ENCODE assay signal across 24 cellular contexts in genomic region chr12:124334976-124335375, GRCh38. TPM values are rescaled to one million over a fixed set of nuclear protein-coding genes. Genes with fewer than 3 reads are reported as not detected.
"Had no signal": no experiment of that assay in that cellular context is flagged by ENCODE, and none has a peak within 500 bp of the region (broad histone marks: within the 10 kb centered on the region; RNA-seq: fewer than 3 reads in every experiment).

No MANE protein-coding gene starts in this region.

- H3K27me3 ChIP-seq: brain microvascular endothelial cell, cardiac muscle cell, Peyer's patch had no signal

- H3K9me3 Mint-ChIP-seq: activated naive CD4-positive, alpha-beta T cell treated with anti-CD3 and anti-CD28 coated beads for 36 hours; activated T-cell treated with anti-CD3 and anti-CD28 coated beads, Interleukin-2, amount 50 U/mL, for 4 hours; T-helper 1 cell treated with Interleukin-12 subunit alpha and Interleukin-12 subunit beta and Interleukin-4 antibody, amounts not matched to agents 30 μg/mL and 1 μg/mL, for 36 hours; WTC11 had no signal

- H3K27ac ChIP-seq: brain microvascular endothelial cell, cardiac muscle cell, Peyer's patch had no signal

- DNase-seq: activated CD4-positive, alpha-beta T cell treated with anti-CD3 and anti-CD28 coated beads for 48 hours; activated CD4-positive, alpha-beta T cell treated with anti-CD3 and anti-CD28 coated beads, Interleukin-2, amount 50 U/mL, for 48 hours; activated CD4-positive, CD25-positive, alpha-beta regulatory T cell treated with anti-CD3 and anti-CD28 coated beads, Interleukin-2, amount 50 U/mL, for 72 hours; activated CD8-positive, alpha-beta memory T cell treated with anti-CD3 and anti-CD28 coated beads for 24 hours; activated gamma-delta T cell; activated naive CD4-positive, alpha-beta T cell treated with anti-CD3 and anti-CD28 coated beads for 36 hours; activated T-cell treated with anti-CD3 and anti-CD28 coated beads, Interleukin-2, amount 50 U/mL, for 4 hours; amygdala; brain microvascular endothelial cell; Kasumi-1; NCI-H1105 treated with DMSO at 0.1 percent for 48 hours; NCI-H1436 treated with DMSO at 0.1 percent for 48 hours; NCI-H187; NCI-H2081; NCI-H510A treated with DMSO at 0.1 percent for 48 hours; NCI-H69; Peyer's patch; SHP77 treated with DMSO at 0.1 percent for 48 hours; T-helper 9 cell had no signal

- H3K27ac Mint-ChIP-seq: activated naive CD4-positive, alpha-beta T cell treated with anti-CD3 and anti-CD28 coated beads for 36 hours; activated naive CD8-positive, alpha-beta T cell; T-helper 1 cell treated with Interleukin-12 subunit alpha and Interleukin-12 subunit beta and Interleukin-4 antibody, amounts not matched to agents 30 μg/mL and 1 μg/mL, for 36 hours; WTC11 had no signal

- H3K4me1 Mint-ChIP-seq: WTC11 had no signal

- H3K4me3 ChIP-seq: cardiac muscle cell, Peyer's patch had no signal

- H3K9me3 ChIP-seq: Peyer's patch had no signal

- H3K27me3 Mint-ChIP-seq: activated naive CD8-positive, alpha-beta T cell had no signal

- H3K4me3 Mint-ChIP-seq: activated naive CD4-positive, alpha-beta T cell treated with anti-CD3 and anti-CD28 coated beads for 36 hours; activated naive CD8-positive, alpha-beta T cell; activated T-cell treated with anti-CD3 and anti-CD28 coated beads, Interleukin-2, amount 50 U/mL, for 4 hours; T-helper 1 cell treated with Interleukin-12 subunit alpha and Interleukin-12 subunit beta and Interleukin-4 antibody, amounts not matched to agents 30 μg/mL and 1 μg/mL, for 36 hours; WTC11 had no signal

- ATAC-seq: activated T-cell treated with anti-CD3 and anti-CD28 coated beads, Interleukin-2, amount 50 U/mL, for 4 hours; WTC11 had no signal

- H3K4me1 ChIP-seq: Peyer's patch had no signal

RNA-seq across cellular contexts. Expression of gene RFLNA, which starts 40.1 kb away (rescaled TPM):
- total RNA-seq: activated naive CD4-positive, alpha-beta T cell treated with anti-CD3 and anti-CD28 coated beads for 36 hours; activated T-cell treated with anti-CD3 and anti-CD28 coated beads, Interleukin-2, amount 50 U/mL, for 4 hours; SK-MEL-5 had no signal
